ENCODE assay signal across 8 cellular contexts in genomic region chr19:56837892-56838679, GRCh38. TPM values are rescaled to one million over a fixed set of nuclear protein-coding genes. Genes with fewer than 3 reads are reported as not detected.
DNase-seq lines count a peak whose midpoint lies in the region; TF ChIP-seq lines count a peak whose summit lies in the region.

No MANE protein-coding gene starts in this region.

- H3K27me3 Mint-ChIP-seq in HFFc6 (ENCODE audit: insufficient read depth): no peaks in the 10 kb centered on the region; the same call in 1 of the 2 replicates

- no peak overlapping the region for H3K4me3 ChIP-seq in brain microvascular endothelial cell (ENCODE audit: low read depth, low read length)
- H3K4me3 ChIP-seq in HAP-1: no peak overlapping the region

- peaks cover 66% of the 10 kb centered on the region for H3K9me3 Mint-ChIP-seq in HFFc6

- peak; percentile 86 for DNase-seq in KG1 (lab: John Stamatoyannopoulos, UW)
- DNase-seq in brain microvascular endothelial cell: peak; percentile 18
- DNase-seq in left kidney (ENCODE audit: low read depth, low spot score): peak; percentile 90
- peak; percentile 22 to 92 (median 79) for DNase-seq in substantia nigra (lab: John Stamatoyannopoulos, UW)
- no peak for DNase-seq in NCI-H187 (lab: John Stamatoyannopoulos, UW)
- no peak for DNase-seq in HAP-1 (ENCODE audit: low spot score in 2 of 2)
- DNase-seq in GM19238 (ENCODE audit: insufficient read length, low spot score): no peak
- DNase-seq in HFFc6: no peak

- TF ChIP-seq CTCF in brain microvascular endothelial cell (IDR thresholded peaks at IDR 0.05; ENCODE audit: low read depth, low read length, missing control alignments) (no peak), HFFc6 (IDR thresholded peaks at IDR 0.05) (no peak)

- no peaks in the 10 kb centered on the region for H3K9me3 ChIP-seq in HAP-1

- H3K27ac Mint-ChIP-seq in HFFc6: no peak overlapping the region

- H3K27me3 ChIP-seq in brain microvascular endothelial cell (replicated peaks) (no peaks in the 10 kb centered on the region), HAP-1 (ENCODE audit: low read depth) (no peaks in the 10 kb centered on the region)

- H3K4me1 ChIP-seq in HAP-1: no peaks in the 10 kb centered on the region

- H3K27ac ChIP-seq in brain microvascular endothelial cell (no peak overlapping the region), substantia nigra (ENCODE audit: low read depth, low read length, poor library complexity, severe bottlenecking) (peak overlapping the region; percentile 91)

- in situ Hi-C loops in brain microvascular endothelial cell (cut with HindIII; ENCODE audit: low pct_ligation_motif_present, low sequenced_read_pairs): no loop called here
- in situ Hi-C loops in HAP-1 (cut with MboI; ENCODE audit: low sequenced_read_pairs): no loop called here

- H3K36me3 ChIP-seq in brain microvascular endothelial cell (replicated peaks) (no peaks in the 10 kb centered on the region), HAP-1 (replicated peaks) (no peaks in the 10 kb centered on the region)

- no peaks in the 10 kb centered on the region for H3K4me1 Mint-ChIP-seq in HFFc6 (ENCODE audit: low read depth)

- H3K4me3 Mint-ChIP-seq in HFFc6: no peak overlapping the region

- peaks cover 10% of the 10 kb centered on the region for H3K36me3 Mint-ChIP-seq in HFFc6 (ENCODE audit: low read depth)

RNA-seq across cellular contexts. Expression of gene PEG3, which starts 2.4 kb away (rescaled TPM):
- not detected for total RNA-seq in HFFc6 (2021; fragmentation: NEBNext Ultra II Directional; extraction: Animal tissue kit (Norgen Biotek cat#: 25700))

RNA-seq across cellular contexts. Expression of gene ZIM2, which starts 2.4 kb away (rescaled TPM):
- not detected for total RNA-seq in HFFc6 (2021; fragmentation: NEBNext Ultra II Directional; extraction: Animal tissue kit (Norgen Biotek cat#: 25700))

Comparison
In these comparisons a context has a peak if more than half of its experiments do, and no peak if none do; other contexts are left out.
1. DNase-seq: peak in KG1 (single experiment), brain microvascular endothelial cell (single experiment), left kidney (single experiment) and substantia nigra (49 of 49); none in NCI-H187 (0 of 2), HAP-1 (0 of 2), GM19238 (single experiment) and HFFc6 (single experiment).